ENCODE assay signal across 25 cellular contexts in the genomic region with DNA sequence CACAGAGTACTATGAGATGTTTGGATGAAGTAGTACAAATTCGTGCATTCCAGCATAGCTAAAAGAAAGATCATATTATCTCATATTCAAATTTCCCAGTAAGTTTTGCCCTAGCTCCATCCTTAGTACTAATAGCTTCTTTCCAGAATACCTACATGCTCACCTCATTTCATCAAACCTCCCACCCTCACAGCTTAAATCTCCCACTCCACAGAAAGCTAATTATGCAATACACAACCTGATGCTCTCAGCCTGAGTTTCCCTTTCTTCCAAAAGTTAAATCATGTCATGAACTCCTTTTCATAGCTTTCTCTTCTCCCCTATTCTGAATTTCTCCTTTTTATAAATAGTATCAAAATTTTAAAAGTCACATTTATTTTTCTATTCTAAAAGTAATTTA.
"Had no signal": no experiment of that assay in that cellular context is flagged by ENCODE, and none has a peak within 500 bp of the region (broad histone marks: within the 10 kb centered on the region; RNA-seq: fewer than 3 reads in every experiment).

No MANE protein-coding gene starts in this region.

- H3K27ac ChIP-seq: stomach, suprapubic skin, testis, thoracic aorta, thyroid gland, tibial artery, tibial nerve, transverse colon, upper lobe of left lung, upper lobe of right lung, uterus, vagina had no signal

- ATAC-seq: stimulated activated effector memory CD8-positive, alpha-beta T cell treated with anti-CD3 and anti-CD28 coated beads, Interleukin-12 subunit alpha, Interleukin-12 subunit beta, amount 100 ng/mL, for 72 hours; stimulated activated memory B cell treated with anti-CD40 and anti-IgM and Interleukin-4, amounts not matched to agents 10 μg/mL and 1 μg/mL and 100 μg/mL, for 72 hours; stimulated activated naive B cell treated with anti-CD40 and anti-IgM and Interleukin-4, amounts not matched to agents 10 μg/mL and 1 μg/mL and 100 μg/mL, for 72 hours; stimulated activated naive CD8-positive, alpha-beta T cell treated with anti-CD3 and anti-CD28 coated beads, Interleukin-15, amount 100 ng/mL, for 72 hours; stimulated activated naive CD8-positive, alpha-beta T cell treated with anti-CD3 and anti-CD28 coated beads, Interleukin-15, Interleukin-2, amounts not matched to agents 100 U/mL and 50 U/mL, for 24 hours; upper lobe of right lung had no signal

- DNase-seq: stimulated activated CD4-positive, alpha-beta T cell treated with anti-CD3 and anti-CD28 coated beads, Interleukin-2, amount 100 ng/mL, for 48 hours; stimulated activated CD4-positive, alpha-beta T cell treated with anti-CD3 and anti-CD28 coated beads, Interleukin-4, amount 100 ng/mL, for 1 hour; stimulated activated CD4-positive, alpha-beta T cell treated with anti-CD3 and anti-CD28 coated beads, Interleukin-4, amount 100 ng/mL, for 24 hours; stimulated activated CD4-positive, alpha-beta T cell treated with anti-CD3 and anti-CD28 coated beads, Interleukin-4, amount 100 ng/mL, for 4 hours; stimulated activated CD8-positive, alpha-beta memory T cell treated with anti-CD3 and anti-CD28 coated beads, Interleukin-4, amount 100 ng/mL, for 48 hours; stimulated activated naive B cell treated with anti-CD40 and anti-IgM and Interleukin-4, amounts not matched to agents 10 μg/mL and 1 μg/mL and 100 μg/mL, for 72 hours; stimulated activated naive CD4-positive, alpha-beta T cell; stimulated activated naive CD4-positive, alpha-beta T cell treated with Interleukin-2 at 50 U/mL for 16 hours; stimulated activated naive CD8-positive, alpha-beta T cell treated with anti-CD3 and anti-CD28 coated beads, Interleukin-15, amount 100 ng/mL, for 72 hours; stimulated activated naive CD8-positive, alpha-beta T cell treated with anti-CD3 and anti-CD28 coated beads, Interleukin-15, Interleukin-2, amounts not matched to agents 100 U/mL and 50 U/mL, for 24 hours; stomach; substantia nigra; testis; thyroid gland; tibial artery; transverse colon; upper lobe of left lung; upper lobe of right lung; uterus had no signal
